8 cellular contexts compared by ENCODE assay signal in the genomic region with DNA sequence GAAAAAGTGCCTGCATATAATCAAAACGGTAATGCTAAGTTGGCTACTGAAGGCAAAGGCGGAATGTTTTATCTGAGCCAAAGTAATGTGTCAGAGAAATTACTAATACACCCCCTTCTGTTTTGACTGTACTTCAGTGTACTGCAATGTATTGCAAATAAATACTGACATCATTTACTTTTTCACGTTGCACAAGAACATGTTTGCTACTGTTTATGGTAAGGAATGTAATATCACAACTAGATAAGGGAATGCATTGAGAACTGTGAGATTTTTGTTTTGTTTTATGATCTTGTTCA. TPM values are rescaled to one million over a fixed set of nuclear protein-coding genes. Genes with fewer than 3 reads are reported as not detected.
DNase-seq lines count a peak whose midpoint lies in the region; ATAC-seq and TF ChIP-seq lines count a peak whose summit lies in the region.

No MANE protein-coding gene starts in this region.

- TF ChIP-seq EP300 in tibial nerve (IDR thresholded peaks at IDR 0.05), result no peak

- 3 to 4% methylated on average over 3 of the region's 3 CpGs for WGBS in tibial nerve, 2 donors

- ATAC-seq in HG03378 (IDR thresholded peaks at IDR 0.05; ENCODE audit: unreplicated experiment) (peak; percentile 12), left lung (peak; percentile 3)

- 0 out of 2 replicates have a peak, but pooled peaks cover 1% of the 10 kb centered on the region for H3K27me3 ChIP-seq in BJ (ENCODE audit: control insufficient read depth, insufficient read depth, low read length)
- no peaks in the 10 kb centered on the region for H3K27me3 ChIP-seq in left lung
- H3K27me3 ChIP-seq in tibial nerve, result no peaks in the 10 kb centered on the region

- H3K9me3 ChIP-seq in left lung (no peaks in the 10 kb centered on the region), tibial nerve (no peaks in the 10 kb centered on the region)

- H3K27ac ChIP-seq in left lung (peak overlapping the region; percentile 79 to 98), tibial nerve (peak overlapping the region; percentile 76 to 94 (median 86))

- no peak for TF ChIP-seq POLR2A in tibial nerve (IDR thresholded peaks at IDR 0.05)

- POLR2A ChIA-PET in BJ (lab: Charles Lee), result interaction anchor here (0.7 kb wide), 1 partner anchor 132 kb away, joined by 3 read pairs; no protein-coding TSS in a partner anchor

- H3K4me3 ChIP-seq in BJ (ENCODE audit: low read depth, low read length) (peak overlapping the region; percentile 80), left lung (peak overlapping the region; percentile 88 to 89), tibial nerve (peak overlapping the region; percentile 73 to 98 (median 84))

- H3K4me1 ChIP-seq in left lung (peaks cover 0 to 53% of the 10 kb centered on the region in 2 donors), tibial nerve (peaks cover 0 to 13% (median 2%) of the 10 kb centered on the region in 4 donors)

- CTCF ChIA-PET in BJ (lab: Yijun Ruan, JAX), result no interaction called here

- TF ChIP-seq CTCF in BJ (IDR thresholded peaks at IDR 0.05; ENCODE audit: insufficient read depth, low read depth, low read length), result no peak
- no peak for TF ChIP-seq CTCF in left lung (IDR thresholded peaks at IDR 0.05)
- no peak for TF ChIP-seq CTCF in tibial nerve (IDR thresholded peaks at IDR 0.05)

- H3K36me3 ChIP-seq in BJ (ENCODE audit: control insufficient read depth, insufficient read depth, low read length), result no peaks in the 10 kb centered on the region
- H3K36me3 ChIP-seq in left lung, result no peaks in the 10 kb centered on the region
- H3K36me3 ChIP-seq in tibial nerve, result no peaks in the 10 kb centered on the region

- intact Hi-C loops in left lung (cut with DNase I), result no loop called here

- DNase-seq in BJ (ENCODE audit: low read depth) (no peak), amniotic epithelial cell (ENCODE audit: low read depth) (peak; percentile 98), left lung (no peak), tibial nerve (ENCODE audit: low spot score in 2 of 2) (no peak), NCI-H1694 treated with DMSO at 0.1 percent for 48 hours (lab: John Stamatoyannopoulos, UW) (no peak), NCI-H2171 treated with DMSO at 0.1 percent for 48 hours (lab: John Stamatoyannopoulos, UW) (no peak)
- DNase-seq in stimulated activated CD4-positive, alpha-beta T cell treated with anti-CD3 and anti-CD28 coated beads, Interleukin-2, amount 100 ng/mL, for 24 hours, result no peak

RNA-seq across cellular contexts. Expression of gene AGTPBP1, which starts 0.8 kb away (rescaled TPM):
- polyA plus RNA-seq in BJ (2011; rRNA removed), result 2.5 and 6.6 TPM in 2 replicates
- 4.2 and 4.8 TPM in 2 replicates for polyA minus RNA-seq in BJ (2011; rRNA and poly(A)+ RNA removed)
- 10 to 100 TPM; 25.4 to 44.0 TPM for total RNA-seq in left lung
- 10 to 100 TPM; 16.9 to 35.2 (median 20.5) TPM for total RNA-seq in tibial nerve
